ENCODE assay signal across 1 cellular context in the genomic region with DNA sequence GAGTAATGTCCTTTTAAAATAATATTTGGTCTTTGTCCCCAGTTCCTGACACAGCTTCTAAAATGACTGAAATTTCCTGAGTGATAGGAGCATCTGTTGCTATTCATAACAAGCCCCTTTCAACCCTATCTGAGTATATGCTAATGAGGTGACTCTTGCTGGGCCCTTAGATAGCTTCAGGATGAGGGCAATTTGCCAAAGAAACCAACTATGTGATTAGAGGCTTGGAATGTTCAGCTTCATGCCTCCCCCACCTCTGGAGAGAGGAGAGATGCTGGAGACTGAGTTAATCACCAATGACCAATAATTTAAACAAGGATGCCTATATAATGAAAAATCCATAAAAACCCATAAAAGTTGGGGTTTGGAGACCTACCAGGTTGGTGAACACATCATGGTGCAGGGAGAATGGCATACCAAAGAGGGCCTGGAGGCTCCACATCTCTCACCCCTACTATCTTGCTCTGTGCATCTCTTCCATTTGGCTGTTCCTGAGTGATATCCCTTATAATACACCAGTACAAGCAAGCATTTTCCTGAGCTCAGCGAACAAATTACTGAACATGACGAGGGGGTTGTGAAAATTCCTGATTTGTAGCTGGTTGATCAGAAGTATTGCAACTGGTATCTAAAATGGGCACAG.
TF ChIP-seq lines count a peak whose summit lies in the region.

No MANE protein-coding gene starts in this region.

TF ChIP-seq in endothelial cell of umbilical vein, 7 proteins besides CTCF, POLR2A, EP300 and RAD21 (continued from another document):
- TF ChIP-seq FOS (IDR thresholded peaks at IDR 0.05; ENCODE audit: borderline replicate concordance, insufficient read depth, low read length) (peak; percentile 16), POLR2AphosphoS5 (IDR thresholded peaks at IDR 0.05; ENCODE audit: insufficient read depth, low read depth, low read length) (peak; percentile 28), EZH2 (IDR thresholded peaks at IDR 0.05; ENCODE audit: borderline replicate concordance, low read depth, low read length, severe bottlenecking) (no peak), MYC (IDR thresholded peaks at IDR 0.05; ENCODE audit: low read depth, low read length) (no peak), JUN (IDR thresholded peaks at IDR 0.05; ENCODE audit: borderline replicate concordance, insufficient read depth, insufficient read length, low read depth) (no peak)
- TF ChIP-seq, protein P1, sequence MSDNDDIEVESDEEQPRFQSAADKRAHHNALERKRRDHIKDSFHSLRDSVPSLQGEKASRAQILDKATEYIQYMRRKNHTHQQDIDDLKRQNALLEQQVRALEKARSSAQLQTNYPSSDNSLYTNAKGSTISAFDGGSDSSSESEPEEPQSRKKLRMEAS (IDR thresholded peaks at IDR 0.05; ENCODE audit: insufficient read depth, insufficient read length): no peak
